Comparison of ENCODE assay signal across 29 cellular contexts in genomic region chr3:155658006-155658405, GRCh38.
"Had no signal": no experiment of that assay in that cellular context is flagged by ENCODE, and none has a peak within 500 bp of the region (broad histone marks: within the 10 kb centered on the region; RNA-seq: fewer than 3 reads in every experiment).

No MANE protein-coding gene starts in this region.

- H3K9me3 ChIP-seq: SJCRH30 had no signal

- H3K4me2 ChIP-seq: PC-9 had no signal

- H3K9me3 Mint-ChIP-seq: T-cell had no signal

- H2AFZ ChIP-seq: PC-9 had no signal

- H3K27ac Mint-ChIP-seq: T-cell had no signal

- H3K27me3 Mint-ChIP-seq: T-cell had no signal

- H3K36me3 ChIP-seq: SJCRH30 had no signal

- DNase-seq: MM.1S, MV-4-11, NCI-H1092, NCI-H1105, NCI-H1417 treated with DMSO at 0.1 percent for 48 hours, NCI-H146, NCI-H1694, NCI-H187, NCI-H1930, NCI-H2029 treated with DMSO at 0.1 percent for 48 hours, NCI-H2081 treated with DMSO at 0.1 percent for 48 hours, NCI-H2107, NCI-H2171, NCI-H226, NCI-H446 treated with DMSO at 0.1 percent for 48 hours, NCI-H510A, NCI-H524, NCI-H526, NCI-H748 treated with DMSO at 0.1 percent for 48 hours, PC-9, SHP77, SIG-M5, SJCRH30, T-cell had no signal

- H3K4me1 Mint-ChIP-seq: T-cell had no signal

- H3K27ac ChIP-seq: PC-9, RWPE1, SJCRH30, SK-N-MC had no signal

- H3K4me1 ChIP-seq: SJCRH30 had no signal

- H3K4me3 Mint-ChIP-seq: T-cell had no signal

- H3K36me3 Mint-ChIP-seq: T-cell had no signal

- H3K27me3 ChIP-seq: SJCRH30 had no signal

- H3K4me3 ChIP-seq: PC-9, SJCRH30, SK-N-MC had no signal

- ATAC-seq: Panc1, Right ventricle myocardium inferior, SK-N-SH treated with all-trans-retinoic acid at 6 μM for 48 hours, T-cell had no signal
